Comparison of ENCODE assay signal across 9 cellular contexts in genomic region chr3:58434511-58434910, GRCh38.
DNase-seq lines count a peak whose midpoint lies in the region; ATAC-seq and TF ChIP-seq lines count a peak whose summit lies in the region.
"Had no signal": no experiment of that assay in that cellular context is flagged by ENCODE, and none has a peak within 500 bp of the region (broad histone marks: within the 10 kb centered on the region; RNA-seq: fewer than 3 reads in every experiment).

No MANE protein-coding gene starts in this region.

- H3K27ac ChIP-seq in BLaER1 treated with 17β-estradiol and CSF1 and Interleukin-3, amounts not matched to agents 10 nM and 100 nM, result peak overlapping the region in 1 of 11 experiments; percentile 25; a peak in 3 of 22 replicates
- no peak overlapping the region for H3K27ac ChIP-seq in MM.1S (ENCODE audit: low read length)

- peak overlapping the region in 1 of 10 experiments; percentile 77; a peak in 1 of 20 replicates for H3K4me3 ChIP-seq in BLaER1 treated with 17β-estradiol and CSF1 and Interleukin-3, amounts not matched to agents 10 nM and 100 nM
- H3K4me3 ChIP-seq in MM.1S (ENCODE audit: low read length), result no peak overlapping the region

- H3K4me1 ChIP-seq in BLaER1 treated with 17β-estradiol and CSF1 and Interleukin-3, amounts not matched to agents 10 nM and 100 nM, result peaks cover 21 to 29% (median 24%) of the 10 kb centered on the region in 10 experiments
- peaks cover 5% of the 10 kb centered on the region for H3K4me1 ChIP-seq in MM.1S (ENCODE audit: low read length)

- no peaks in the 10 kb centered on the region for H3K9me3 ChIP-seq in BLaER1 treated with 17β-estradiol and CSF1 and Interleukin-3, amounts not matched to agents 10 nM and 100 nM (replicated peaks in 1 of 11)
- no peaks in the 10 kb centered on the region for H3K9me3 ChIP-seq in MM.1S (replicated peaks; ENCODE audit: insufficient read depth, low read length)
- H3K9me3 ChIP-seq: left lung had no signal

- no peaks in the 10 kb centered on the region for H3F3A ChIP-seq in MM.1S (ENCODE audit: insufficient read depth, low read length)

- peaks cover 35% of the 10 kb centered on the region for H3K4me1 Mint-ChIP-seq in dendritic cell treated with granulocyte-macrophage colony-stimulating factor and Interleukin-4, amounts not matched to agents 40 ng/mL and 50 ng/mL, for 4 days (ENCODE audit: low read depth)
- H3K4me1 Mint-ChIP-seq in nephron progenitor cell, result peaks cover 52% of the 10 kb centered on the region

- no peak for DNase-seq in MM.1S
- no peak for DNase-seq in nephron progenitor cell
- DNase-seq in SKM-1 treated with dmso at 0.1 percent for 144 hours (lab: John Stamatoyannopoulos, UW; ENCODE audit: unreplicated experiment), result no peak

- H3K36me3 Mint-ChIP-seq in dendritic cell treated with granulocyte-macrophage colony-stimulating factor and Interleukin-4, amounts not matched to agents 40 ng/mL and 50 ng/mL, for 4 days (ENCODE audit: low read depth), result peaks cover 34% of the 10 kb centered on the region
- peaks cover 23% of the 10 kb centered on the region for H3K36me3 Mint-ChIP-seq in nephron progenitor cell (ENCODE audit: low read depth)

- H3K9me3 Mint-ChIP-seq in dendritic cell treated with granulocyte-macrophage colony-stimulating factor and Interleukin-4, amounts not matched to agents 40 ng/mL and 50 ng/mL, for 4 days, result no peaks in the 10 kb centered on the region
- H3K9me3 Mint-ChIP-seq in nephron progenitor cell, result no peaks in the 10 kb centered on the region

- H3K27me3 ChIP-seq in BLaER1 treated with 17β-estradiol and CSF1 and Interleukin-3, amounts not matched to agents 10 nM and 100 nM, result no peaks in the 10 kb centered on the region
- no peaks in the 10 kb centered on the region for H3K27me3 ChIP-seq in MM.1S (replicated peaks; ENCODE audit: insufficient read depth, low read length)
- H3K27me3 ChIP-seq: left lung had no signal

- H3K9ac ChIP-seq in BLaER1 treated with 17β-estradiol and CSF1 and Interleukin-3, amounts not matched to agents 10 nM and 100 nM, result no peak overlapping the region
- no peak overlapping the region for H3K9ac ChIP-seq in MM.1S (ENCODE audit: low read length)

- H2AFZ ChIP-seq in MM.1S (ENCODE audit: low read length), result no peak overlapping the region; the same call in 1 of the 2 replicates

- peaks cover 24 to 30% (median 26%) of the 10 kb centered on the region in 11 experiments for H3K36me3 ChIP-seq in BLaER1 treated with 17β-estradiol and CSF1 and Interleukin-3, amounts not matched to agents 10 nM and 100 nM
- H3K36me3 ChIP-seq in MM.1S (replicated peaks; ENCODE audit: insufficient read depth, low read length), result peaks cover 4% of the 10 kb centered on the region; the same call in 1 of the 2 replicates

- intact Hi-C loops in dendritic cell treated with granulocyte-macrophage colony-stimulating factor and Interleukin-4, amounts not matched to agents 40 ng/mL and 50 ng/mL, for 4 days (cut with micrococcal nuclease), result no loop called here

- peak overlapping the region; percentile 56 to 89 (median 79) for H3K4me2 ChIP-seq in BLaER1 treated with 17β-estradiol and CSF1 and Interleukin-3, amounts not matched to agents 10 nM and 100 nM
- H3K4me2 ChIP-seq in MM.1S (ENCODE audit: low read depth, low read length), result peak overlapping the region; percentile 69; the same call in 1 of the 2 replicates

- H3K4me3 Mint-ChIP-seq in dendritic cell treated with granulocyte-macrophage colony-stimulating factor and Interleukin-4, amounts not matched to agents 40 ng/mL and 50 ng/mL, for 4 days, result no peak overlapping the region
- peak overlapping the region; percentile 63 for H3K4me3 Mint-ChIP-seq in nephron progenitor cell

- peaks cover 20% of the 10 kb centered on the region for H3K79me2 ChIP-seq in MM.1S (ENCODE audit: low read length)

- TF ChIP-seq CTCF in MM.1S (IDR thresholded peaks at IDR 0.05; ENCODE audit: low read length) (no peak), nephron progenitor cell (IDR thresholded peaks at IDR 0.05) (no peak)

- ATAC-seq in GM18861 (IDR thresholded peaks at IDR 0.05; ENCODE audit: unreplicated experiment) (no peak), HG02970 (IDR thresholded peaks at IDR 0.05; ENCODE audit: low FRiP score, unreplicated experiment) (no peak), HG03025 (IDR thresholded peaks at IDR 0.05; ENCODE audit: low FRiP score, unreplicated experiment) (no peak)

- H3K27me3 Mint-ChIP-seq in dendritic cell treated with granulocyte-macrophage colony-stimulating factor and Interleukin-4, amounts not matched to agents 40 ng/mL and 50 ng/mL, for 4 days, result no peaks in the 10 kb centered on the region
- H3K27me3 Mint-ChIP-seq in nephron progenitor cell (ENCODE audit: low read depth, poor library complexity), result peaks cover 4% of the 10 kb centered on the region

- peaks cover 0 to 37% (median 24%) of the 10 kb centered on the region in 11 experiments; a peak in 12 of 22 replicates for H4K20me1 ChIP-seq in BLaER1 treated with 17β-estradiol and CSF1 and Interleukin-3, amounts not matched to agents 10 nM and 100 nM
- H4K20me1 ChIP-seq in MM.1S (ENCODE audit: insufficient read depth, low read length), result no peaks in the 10 kb centered on the region

- peak overlapping the region; percentile 95 for H3K27ac Mint-ChIP-seq in dendritic cell treated with granulocyte-macrophage colony-stimulating factor and Interleukin-4, amounts not matched to agents 40 ng/mL and 50 ng/mL, for 4 days
- H3K27ac Mint-ChIP-seq in nephron progenitor cell, result peak overlapping the region; percentile 34

- H3K9me2 ChIP-seq in MM.1S (replicated peaks; ENCODE audit: insufficient read depth, low read length), result no peaks in the 10 kb centered on the region
